Comparison of ENCODE assay signal across 8 cellular contexts in genomic region chr19:36378625-36379509, GRCh38. TPM values are rescaled to one million over a fixed set of nuclear protein-coding genes. Genes with fewer than 3 reads are reported as not detected.
DNase-seq lines count a peak whose midpoint lies in the region; ATAC-seq and TF ChIP-seq lines count a peak whose summit lies in the region.

ZFP14 (minus strand) TSS chr19:36379201; CDS start chr19:36367892, 11,309 bp downstream.

- H3K27me3 ChIP-seq in DND-41 (ENCODE audit: insufficient read depth, low read length, poor library complexity): no peaks in the 10 kb centered on the region
- no peaks in the 10 kb centered on the region for H3K27me3 ChIP-seq in KMS-11 (ENCODE audit: insufficient read depth, low read depth)

- H3K4me1 ChIP-seq in DND-41 (ENCODE audit: insufficient read depth, low read length): peaks cover 30% of the 10 kb centered on the region
- H3K4me1 ChIP-seq in KMS-11 (ENCODE audit: low read depth, poor library complexity, severe bottlenecking): peaks cover 9% of the 10 kb centered on the region

- H3K4me3 Mint-ChIP-seq in activated T-helper 17 cell treated with anti-CD3 and anti-CD28 coated beads, Interleukin-2, amount 50 U/mL, for 72 hours: peak within 1 kb of the TSS; percentile 78
- H3K4me3 Mint-ChIP-seq in naive thymus-derived CD8-positive, alpha-beta T cell: peak within 1 kb of the TSS; percentile 89 to 98 (median 96)
- peak within 1 kb of the TSS; percentile 95 to 99 for H3K4me3 Mint-ChIP-seq in stimulated activated naive B cell treated with anti-CD40 and anti-IgM and Interleukin-4, amounts not matched to agents 10 μg/mL and 1 μg/mL and 100 μg/mL, for 72 hours

- H3K27ac ChIP-seq in DND-41 (ENCODE audit: low read length) (peak within 1 kb of the TSS; percentile 76), KMS-11 (peak within 1 kb of the TSS; percentile 41; the same call in 1 of the 2 replicates)

- H3K79me2 ChIP-seq in DND-41 (ENCODE audit: insufficient read depth, low read length) (peaks cover 42% of the 10 kb centered on the region), KMS-11 (ENCODE audit: insufficient read depth, low read depth) (no peaks in the 10 kb centered on the region)

- TF ChIP-seq CTCF in DND-41 (IDR thresholded peaks at IDR 0.05; ENCODE audit: borderline replicate concordance, extremely low read depth, low read length, poor library complexity, severe bottlenecking) (peak; percentile 66), KMS-11 (conservative IDR thresholded peaks at IDR 0.05; ENCODE audit: low read depth, low read length) (no peak; the same call in 1 of the 2 replicates)

- H3K27ac Mint-ChIP-seq in activated T-helper 17 cell treated with anti-CD3 and anti-CD28 coated beads, Interleukin-2, amount 50 U/mL, for 72 hours: peak within 1 kb of the TSS; percentile 67
- peak within 1 kb of the TSS; percentile 76 to 99 (median 97) for H3K27ac Mint-ChIP-seq in naive thymus-derived CD8-positive, alpha-beta T cell
- peak within 1 kb of the TSS; percentile 99 for H3K27ac Mint-ChIP-seq in stimulated activated naive B cell treated with anti-CD40 and anti-IgM and Interleukin-4, amounts not matched to agents 10 μg/mL and 1 μg/mL and 100 μg/mL, for 72 hours

- H3K4me2 ChIP-seq in DND-41 (ENCODE audit: insufficient read depth, low read length) (peak within 1 kb of the TSS; percentile 81), KMS-11 (peak within 1 kb of the TSS; percentile 89)

- no peaks in the 10 kb centered on the region for H3K9me3 ChIP-seq in DND-41 (ENCODE audit: insufficient read depth, low read length, severe bottlenecking)

- H3K36me3 ChIP-seq in DND-41 (ENCODE audit: insufficient read depth, low read length) (peaks cover 2% of the 10 kb centered on the region; the same call in 1 of the 2 replicates), KMS-11 (ENCODE audit: insufficient read depth) (0 out of 2 replicates have a peak, but pooled peaks cover 4% of the 10 kb centered on the region)

- DNase-seq in DND-41 (peak; percentile 96), RKO (ENCODE audit: low spot score) (peak; percentile 96), fibroblast of peridontal ligament (ENCODE audit: extremely low read depth) (peak; percentile 90)
- peak; percentile 91 to 97 (median 94) for DNase-seq in naive thymus-derived CD8-positive, alpha-beta T cell
- peak; percentile 95 for DNase-seq in stimulated activated naive B cell treated with anti-CD40 and anti-IgM and Interleukin-4, amounts not matched to agents 10 μg/mL and 1 μg/mL and 100 μg/mL, for 72 hours

- peak within 1 kb of the TSS; percentile 46 to 89 for H3K4me3 ChIP-seq in DND-41 (ENCODE audit: low read depth in 1 of 2, low read length in 2 of 2)
- H3K4me3 ChIP-seq in KMS-11 (IDR thresholded peaks at IDR 0.05; ENCODE audit: insufficient read depth, low read depth, low read length): peak within 1 kb of the TSS; percentile 22

- peak within 1 kb of the TSS; percentile 86 for H2AFZ ChIP-seq in DND-41 (ENCODE audit: low read depth, low read length)
- peak within 1 kb of the TSS; percentile 100 for H2AFZ ChIP-seq in KMS-11 (ENCODE audit: low read depth)

- POLR2A ChIA-PET in naive thymus-derived CD8-positive, alpha-beta T cell (lab: Charles Lee): interaction anchor here (0.5 to 3.1 kb wide), 14 partner anchors 27 to 1329 kb away, joined by 3 to 13 read pairs (median 6); partner anchors contain the start of genes ZFP82, ZNF146, ZNF260 and ZNF382

- H4K20me1 ChIP-seq in DND-41 (ENCODE audit: insufficient read depth, low read length) (no peaks in the 10 kb centered on the region), KMS-11 (ENCODE audit: insufficient read depth) (no peaks in the 10 kb centered on the region)

- H3K27me3 Mint-ChIP-seq in activated T-helper 17 cell treated with anti-CD3 and anti-CD28 coated beads, Interleukin-2, amount 50 U/mL, for 72 hours: no peaks in the 10 kb centered on the region
- no peaks in the 10 kb centered on the region for H3K27me3 Mint-ChIP-seq in naive thymus-derived CD8-positive, alpha-beta T cell
- no peaks in the 10 kb centered on the region for H3K27me3 Mint-ChIP-seq in stimulated activated naive B cell treated with anti-CD40 and anti-IgM and Interleukin-4, amounts not matched to agents 10 μg/mL and 1 μg/mL and 100 μg/mL, for 72 hours

- peak within 1 kb of the TSS; percentile 66 for H3K9ac ChIP-seq in DND-41 (ENCODE audit: low read depth, low read length)
- peak within 1 kb of the TSS; percentile 56; the same call in 1 of the 2 replicates for H3K9ac ChIP-seq in KMS-11

- peak; percentile 97 for ATAC-seq in DND-41 (ENCODE audit: insufficient read depth, low read depth)
- peak; percentile 95 for ATAC-seq in GM21737 (IDR thresholded peaks at IDR 0.05; ENCODE audit: unreplicated experiment)
- ATAC-seq in activated T-helper 17 cell treated with anti-CD3 and anti-CD28 coated beads, Interleukin-2, amount 50 U/mL, for 72 hours (replicated peaks): peak; percentile 99
- peak; percentile 96 to 98 for ATAC-seq in naive thymus-derived CD8-positive, alpha-beta T cell
- peak; percentile 98 to 99 for ATAC-seq in stimulated activated naive B cell treated with anti-CD40 and anti-IgM and Interleukin-4, amounts not matched to agents 10 μg/mL and 1 μg/mL and 100 μg/mL, for 72 hours (replicated peaks)

- no peaks in the 10 kb centered on the region for H3K36me3 Mint-ChIP-seq in activated T-helper 17 cell treated with anti-CD3 and anti-CD28 coated beads, Interleukin-2, amount 50 U/mL, for 72 hours (ENCODE audit: low read depth)
- H3K36me3 Mint-ChIP-seq in naive thymus-derived CD8-positive, alpha-beta T cell: peaks cover 9 to 24% (median 16%) of the 10 kb centered on the region in 3 donors
- peaks cover 1 to 7% of the 10 kb centered on the region in 2 donors for H3K36me3 Mint-ChIP-seq in stimulated activated naive B cell treated with anti-CD40 and anti-IgM and Interleukin-4, amounts not matched to agents 10 μg/mL and 1 μg/mL and 100 μg/mL, for 72 hours

- peaks cover 7% of the 10 kb centered on the region for H3K4me1 Mint-ChIP-seq in activated T-helper 17 cell treated with anti-CD3 and anti-CD28 coated beads, Interleukin-2, amount 50 U/mL, for 72 hours
- H3K4me1 Mint-ChIP-seq in naive thymus-derived CD8-positive, alpha-beta T cell: peaks cover 11 to 27% (median 22%) of the 10 kb centered on the region in 4 donors
- peaks cover 8 to 23% of the 10 kb centered on the region in 2 donors for H3K4me1 Mint-ChIP-seq in stimulated activated naive B cell treated with anti-CD40 and anti-IgM and Interleukin-4, amounts not matched to agents 10 μg/mL and 1 μg/mL and 100 μg/mL, for 72 hours

- peaks cover 4% of the 10 kb centered on the region for H3K9me3 Mint-ChIP-seq in activated T-helper 17 cell treated with anti-CD3 and anti-CD28 coated beads, Interleukin-2, amount 50 U/mL, for 72 hours
- peaks cover 0 to 51% (median 16%) of the 10 kb centered on the region in 9 donors for H3K9me3 Mint-ChIP-seq in naive thymus-derived CD8-positive, alpha-beta T cell
- H3K9me3 Mint-ChIP-seq in stimulated activated naive B cell treated with anti-CD40 and anti-IgM and Interleukin-4, amounts not matched to agents 10 μg/mL and 1 μg/mL and 100 μg/mL, for 72 hours: peaks cover 0 to 3% of the 10 kb centered on the region in 2 donors

RNA-seq across cellular contexts. Expression of gene ZFP14, which starts in this region (rescaled TPM):
- 1 to 10 TPM; 1.8 to 2.0 TPM for total RNA-seq in activated T-helper 17 cell treated with anti-CD3 and anti-CD28 coated beads, Interleukin-2, amount 50 U/mL, for 72 hours
- total RNA-seq in naive thymus-derived CD8-positive, alpha-beta T cell: 10 to 100 TPM; 21.3 to 22.1 TPM
- 1 to 10 TPM; 3.4 to 5.5 (median 4.6) TPM for polyA plus RNA-seq in naive thymus-derived CD8-positive, alpha-beta T cell

Comparison
In these comparisons a context has a peak if more than half of its experiments do, and no peak if none do; other contexts are left out.
1. Peak in every context shown above with its lines: DNase-seq, ATAC-seq, H3K4me3 ChIP-seq and H3K27ac ChIP-seq.
2. RNA of gene ZFP14 (total RNA-seq): 21.3 to 22.1 TPM in naive thymus-derived CD8-positive, alpha-beta T cell; 1.8 to 2.0 TPM in activated T-helper 17 cell treated with anti-CD3 and anti-CD28 coated beads, Interleukin-2, amount 50 U/mL, for 72 hours; every median in the first group is over 4 times any median in the second.